15 cellular contexts compared by ENCODE assay signal in the genomic region with DNA sequence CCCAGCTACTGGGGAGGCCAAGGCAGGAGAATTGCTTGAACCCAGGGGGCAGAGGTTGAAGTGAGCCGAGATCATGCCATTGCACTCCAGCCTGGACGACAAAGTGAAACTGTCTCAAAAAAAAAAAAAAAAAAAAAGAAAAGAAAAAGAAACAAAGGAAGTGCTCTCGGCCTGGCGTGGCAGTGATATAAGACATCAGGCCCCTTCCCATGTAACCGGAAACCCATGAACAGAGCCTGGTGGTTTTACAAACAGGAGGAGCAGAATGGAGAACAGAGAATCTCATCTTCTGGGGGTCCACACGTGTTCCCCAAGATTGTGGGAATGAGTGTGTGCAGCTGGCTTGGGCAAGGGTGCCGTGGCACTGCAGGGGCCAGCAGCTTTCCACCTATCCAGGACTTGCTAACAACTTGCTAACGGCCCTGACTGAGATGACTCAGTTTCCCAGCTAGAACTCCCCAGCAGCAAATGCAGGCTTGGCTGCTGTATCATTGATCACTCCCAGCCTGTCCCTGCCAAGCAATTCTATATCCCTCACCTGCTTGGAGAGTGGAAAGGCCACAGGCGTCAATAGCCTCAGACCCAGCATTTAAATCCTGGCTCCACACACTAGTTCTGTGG.
DNase-seq lines count a peak whose midpoint lies in the region; ATAC-seq and TF ChIP-seq lines count a peak whose summit lies in the region.
"Had no signal": no experiment of that assay in that cellular context is flagged by ENCODE, and none has a peak within 500 bp of the region (broad histone marks: within the 10 kb centered on the region; RNA-seq: fewer than 3 reads in every experiment).

No MANE protein-coding gene starts in this region.

- DNase-seq in CD14-positive monocyte (ENCODE audit: low spot score) (no peak), Daoy (ENCODE audit: low read depth) (peak; percentile 71), mesothelial cell of epicardium (ENCODE audit: low spot score in 2 of 2, unreplicated experiment in 2 of 2) (no peak), DMS79 treated with DMSO at 0.1 percent for 48 hours (lab: John Stamatoyannopoulos, UW) (no peak), activated gamma-delta T cell treated with Interleukin-2 at 50 U/mL for 16 hours (no peak), dedifferentiated amniotic fluid mesenchymal stem cell (ENCODE audit: extremely low spot score) (no peak), left cardiac atrium (no peak)
- peak; percentile 31 for DNase-seq in activated CD8-positive, alpha-beta T cell treated with anti-CD3 and anti-CD28 coated beads for 36 hours
- DNase-seq: activated CD8-positive, alpha-beta memory T cell treated with anti-CD3 and anti-CD28 coated beads, Interleukin-2, amount 50 U/mL, for 48 hours; central memory CD4-positive, alpha-beta T cell; left ventricle myocardium superior; SK-N-SH; stimulated activated CD4-positive, alpha-beta T cell treated with anti-CD3 and anti-CD28 coated beads, Interleukin-4, amount 100 ng/mL, for 4 hours; tibial artery had no signal

- H3K27me3 Mint-ChIP-seq in CD14-positive monocyte (ENCODE audit: low read depth in 3 of 3) = peaks cover 0 to 6% (median 2%) of the 10 kb centered on the region in 3 donors
- H3K27me3 Mint-ChIP-seq in activated CD8-positive, alpha-beta T cell treated with anti-CD3 and anti-CD28 coated beads for 36 hours = no peaks in the 10 kb centered on the region
- no peaks in the 10 kb centered on the region for H3K27me3 Mint-ChIP-seq in mesothelial cell of epicardium (ENCODE audit: low read depth)

- peak overlapping the region; percentile 48 to 83 for H3K4me3 Mint-ChIP-seq in CD14-positive monocyte
- H3K4me3 Mint-ChIP-seq in activated CD8-positive, alpha-beta T cell treated with anti-CD3 and anti-CD28 coated beads for 36 hours = no peak overlapping the region
- no peak overlapping the region for H3K4me3 Mint-ChIP-seq in mesothelial cell of epicardium

- intact Hi-C loops in CD14-positive monocyte (cut with micrococcal nuclease) (no loop called here), left cardiac atrium (cut with DNase I) (loop anchor here in 1 of 2 donors (10.0 kb wide), 1 partner anchor 61 kb away; no protein-coding TSS in a partner anchor)
- intact Hi-C loops in activated CD8-positive, alpha-beta T cell treated with anti-CD3 and anti-CD28 coated beads for 36 hours (cut with micrococcal nuclease) = no loop called here

- H3K27ac Mint-ChIP-seq in CD14-positive monocyte (peak overlapping the region in 2 of 7 donors; percentile 38 to 50), mesothelial cell of epicardium (peak overlapping the region; percentile 71)
- no peak overlapping the region for H3K27ac Mint-ChIP-seq in activated CD8-positive, alpha-beta T cell treated with anti-CD3 and anti-CD28 coated beads for 36 hours

- CTCF ChIA-PET in activated CD8-positive, alpha-beta T cell treated with anti-CD3 and anti-CD28 coated beads for 36 hours (lab: Charles Lee) = no interaction called here

- H3K4me1 Mint-ChIP-seq in CD14-positive monocyte (peaks cover 15% of the 10 kb centered on the region), mesothelial cell of epicardium (peaks cover 17% of the 10 kb centered on the region)
- H3K4me1 Mint-ChIP-seq in activated CD8-positive, alpha-beta T cell treated with anti-CD3 and anti-CD28 coated beads for 36 hours (ENCODE audit: low read depth) = peaks cover 9% of the 10 kb centered on the region

- POLR2A ChIA-PET in activated CD8-positive, alpha-beta T cell treated with anti-CD3 and anti-CD28 coated beads for 36 hours (lab: Charles Lee) = interaction anchor here (0.6 kb wide), 1 partner anchor 798 kb away, joined by 3 read pairs; no protein-coding TSS in a partner anchor

- ATAC-seq in activated CD8-positive, alpha-beta T cell treated with anti-CD3 and anti-CD28 coated beads for 36 hours = peak; percentile 49
- no peak for ATAC-seq in left cardiac atrium
- ATAC-seq: HepG2, left ventricle myocardium superior had no signal

- H3K36me3 Mint-ChIP-seq in CD14-positive monocyte (no peaks in the 10 kb centered on the region), mesothelial cell of epicardium (peaks cover 5% of the 10 kb centered on the region)
- H3K36me3 Mint-ChIP-seq in activated CD8-positive, alpha-beta T cell treated with anti-CD3 and anti-CD28 coated beads for 36 hours (ENCODE audit: low read depth) = no peaks in the 10 kb centered on the region

- TF ChIP-seq CTCF in CD14-positive monocyte (IDR thresholded peaks at IDR 0.05) = no peak
- no peak for TF ChIP-seq CTCF in activated CD8-positive, alpha-beta T cell treated with anti-CD3 and anti-CD28 coated beads for 36 hours (IDR thresholded peaks at IDR 0.05)
- TF ChIP-seq CTCF in mesothelial cell of epicardium (IDR thresholded peaks at IDR 0.05; ENCODE audit: unreplicated experiment) = no peak

- H3K9me3 Mint-ChIP-seq in CD14-positive monocyte (no peaks in the 10 kb centered on the region), mesothelial cell of epicardium (no peaks in the 10 kb centered on the region)
- no peaks in the 10 kb centered on the region for H3K9me3 Mint-ChIP-seq in activated CD8-positive, alpha-beta T cell treated with anti-CD3 and anti-CD28 coated beads for 36 hours

Comparison
In these comparisons a context has a peak if more than half of its experiments do, and no peak if none do; other contexts are left out.
1. DNase-seq: peak in Daoy (single experiment) and activated CD8-positive, alpha-beta T cell treated with anti-CD3 and anti-CD28 coated beads for 36 hours (single experiment); none in CD14-positive monocyte (single experiment), mesothelial cell of epicardium (0 of 2), DMS79 treated with DMSO at 0.1 percent for 48 hours (single experiment), activated gamma-delta T cell treated with Interleukin-2 at 50 U/mL for 16 hours (single experiment), dedifferentiated amniotic fluid mesenchymal stem cell (single experiment) and left cardiac atrium (single experiment).
2. H3K4me3 Mint-ChIP-seq: peak in CD14-positive monocyte (2 of 2); none in activated CD8-positive, alpha-beta T cell treated with anti-CD3 and anti-CD28 coated beads for 36 hours (single experiment) and mesothelial cell of epicardium (single experiment).